Comparison of ENCODE assay signal across 20 cellular contexts in the genomic region with DNA sequence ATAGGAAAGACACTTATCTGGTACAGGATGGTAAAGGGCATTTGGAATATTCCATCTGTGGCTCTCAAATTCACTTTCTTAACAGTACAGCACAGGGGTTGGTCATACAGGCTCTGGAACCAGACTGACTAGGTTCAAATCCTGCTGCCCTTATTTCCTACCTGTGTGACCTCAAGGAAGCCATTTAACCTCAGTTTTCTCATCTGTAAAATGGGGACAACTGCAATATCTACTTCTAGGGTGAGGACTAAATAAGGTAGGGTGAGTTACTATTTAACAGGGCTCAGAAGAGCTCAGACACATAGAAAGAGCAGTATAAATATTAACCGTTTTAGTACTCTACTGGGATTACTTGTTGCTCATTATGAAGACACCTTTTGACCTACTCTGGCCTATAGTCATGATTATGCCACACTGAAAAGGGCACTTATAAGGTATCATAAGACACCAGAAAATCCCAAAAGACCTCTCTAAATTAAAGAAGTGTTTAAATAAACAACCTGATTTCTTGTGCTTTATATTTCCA. TPM values are rescaled to one million over a fixed set of nuclear protein-coding genes. Genes with fewer than 3 reads are reported as not detected.
DNase-seq lines count a peak whose midpoint lies in the region; ATAC-seq and TF ChIP-seq lines count a peak whose summit lies in the region.
"Had no signal": no experiment of that assay in that cellular context is flagged by ENCODE, and none has a peak within 500 bp of the region (broad histone marks: within the 10 kb centered on the region; RNA-seq: fewer than 3 reads in every experiment).

No MANE protein-coding gene starts in this region.

- intact Hi-C loops in natural killer cell (cut with micrococcal nuclease) (no loop called here), lower leg skin (cut with DNase I; ENCODE audit: low total_unique reads) (no loop called here)

- H4K20me1 ChIP-seq in DOHH2 (ENCODE audit: control insufficient read depth, insufficient read depth, low read depth, low read length) (peaks cover 52% of the 10 kb centered on the region), SU-DHL-6 (ENCODE audit: low read depth, low read length) (peaks cover 42% of the 10 kb centered on the region)

- H3K9me3 ChIP-seq in DOHH2 (ENCODE audit: control insufficient read depth, insufficient read depth, low read length): no peaks in the 10 kb centered on the region
- H3K9me3 ChIP-seq in SU-DHL-6 (ENCODE audit: insufficient read depth, low read length): no peaks in the 10 kb centered on the region
- H3K9me3 ChIP-seq: HAP-1, SJCRH30 had no signal

- H3K36me3 Mint-ChIP-seq in natural killer cell: no peaks in the 10 kb centered on the region

- H3F3A ChIP-seq in DOHH2 (ENCODE audit: control insufficient read depth, insufficient read depth) (peaks cover 29% of the 10 kb centered on the region), SU-DHL-6 (ENCODE audit: insufficient read depth) (peaks cover 29% of the 10 kb centered on the region)

- H3K27me3 Mint-ChIP-seq in natural killer cell (ENCODE audit: low read depth in 2 of 2): no peaks in the 10 kb centered on the region
- H3K27me3 Mint-ChIP-seq: CD4-positive, alpha-beta memory T cell had no signal

- H3K4me1 Mint-ChIP-seq in natural killer cell: peaks cover 82 to 94% of the 10 kb centered on the region in 2 donors

- H3K36me3 ChIP-seq in DOHH2 (ENCODE audit: control insufficient read depth, low read length) (peaks cover 98% of the 10 kb centered on the region), SU-DHL-6 (ENCODE audit: low read length) (peaks cover 29% of the 10 kb centered on the region)
- H3K36me3 ChIP-seq: HAP-1 had no signal

- H3K4me2 ChIP-seq in DOHH2 (ENCODE audit: low read length): peak overlapping the region; percentile 82
- H3K4me2 ChIP-seq in SU-DHL-6 (ENCODE audit: low read depth, low read length, poor library complexity, severe bottlenecking): peak overlapping the region; percentile 97

- H2AFZ ChIP-seq in SU-DHL-6 (ENCODE audit: low read depth, low read length, severe bottlenecking): no peak overlapping the region

- ATAC-seq in GM18861 (IDR thresholded peaks at IDR 0.05; ENCODE audit: unreplicated experiment): peak; percentile 19
- no peak for ATAC-seq in natural killer cell
- no peak for ATAC-seq in GM21447 (IDR thresholded peaks at IDR 0.05; ENCODE audit: unreplicated experiment)
- ATAC-seq: PC-3 had no signal

- H3K4me1 ChIP-seq in DOHH2 (ENCODE audit: control insufficient read depth, low read length): peaks cover 93% of the 10 kb centered on the region
- H3K4me1 ChIP-seq: HAP-1 had no signal

- DNase-seq in natural killer cell: no peak
- DNase-seq in lower leg skin (ENCODE audit: low spot score in 2 of 2): no peak
- DNase-seq in foreskin fibroblast: no peak
- no peak for DNase-seq in stimulated activated CD4-positive, alpha-beta T cell treated with anti-CD3 and anti-CD28 coated beads, Interleukin-1b, Interleukin-23, amount 100 ng/mL, for 48 hours
- DNase-seq: Calu3; CD4-positive, alpha-beta memory T cell; DMS79; IMR-90; NCI-H187 treated with DMSO at 0.1 percent for 48 hours; NCI-H446; NCI-H69; PC-3; SJCRH30; SW 1271 had no signal

- H3K27me3 ChIP-seq in DOHH2 (ENCODE audit: control insufficient read depth, low read length) (no peaks in the 10 kb centered on the region), SU-DHL-6 (ENCODE audit: low read length) (no peaks in the 10 kb centered on the region)
- H3K27me3 ChIP-seq: SJCRH30 had no signal

- H3K79me2 ChIP-seq in DOHH2 (ENCODE audit: control insufficient read depth, low read length): peaks cover 99% of the 10 kb centered on the region
- peaks cover 98% of the 10 kb centered on the region for H3K79me2 ChIP-seq in SU-DHL-6 (ENCODE audit: insufficient read depth, low read length)

- peak overlapping the region; percentile 95 for H3K27ac ChIP-seq in DOHH2 (ENCODE audit: low read depth, low read length)
- peak overlapping the region; percentile 21; the same call in 1 of the 2 replicates for H3K27ac ChIP-seq in SU-DHL-6 (ENCODE audit: low read depth, low read length)
- H3K27ac ChIP-seq: SJCRH30 had no signal

- WGBS in lower leg skin, 2 donors: 94 to 95% methylated on average over 1 of the region's 1 CpG

- H3K27ac Mint-ChIP-seq in natural killer cell: peak overlapping the region; percentile 75 to 85

- no peak for TF ChIP-seq POLR2A in lower leg skin (IDR thresholded peaks at IDR 0.05)

- H3K9me3 Mint-ChIP-seq in natural killer cell: no peaks in the 10 kb centered on the region

- H3K4me3 ChIP-seq in DOHH2 (ENCODE audit: low read length) (peak overlapping the region; percentile 95), SU-DHL-6 (ENCODE audit: insufficient read depth, low read length, poor library complexity, severe bottlenecking) (no peak overlapping the region), lower leg skin (ENCODE audit: low read depth, poor library complexity, severe bottlenecking) (no peak overlapping the region), foreskin fibroblast (ENCODE audit: low read depth in 1 of 2, low read length in 2 of 2) (no peak overlapping the region)
- H3K4me3 ChIP-seq: HAP-1, SJCRH30 had no signal

- H3K4me3 Mint-ChIP-seq in natural killer cell: no peak overlapping the region

- no peak overlapping the region for H3K9ac ChIP-seq in SU-DHL-6 (ENCODE audit: low read length)

- TF ChIP-seq CTCF in DOHH2 (IDR thresholded peaks at IDR 0.05; ENCODE audit: low read depth, low read length, poor library complexity, severe bottlenecking) (no peak), SU-DHL-6 (IDR thresholded peaks at IDR 0.05; ENCODE audit: insufficient read depth, low read length, poor library complexity, severe bottlenecking) (no peak), natural killer cell (IDR thresholded peaks at IDR 0.05) (no peak), lower leg skin (IDR thresholded peaks at IDR 0.05) (no peak), foreskin fibroblast (IDR thresholded peaks at IDR 0.05; ENCODE audit: low read depth, low read length) (no peak)

- H3K9me2 ChIP-seq in DOHH2 (replicated peaks; ENCODE audit: control insufficient read depth, low read length) (no peaks in the 10 kb centered on the region), SU-DHL-6 (replicated peaks; ENCODE audit: insufficient read depth, low read length) (no peaks in the 10 kb centered on the region)

RNA-seq across cellular contexts. Expression of a gene that starts 6.6 kb away (rescaled TPM):
- total RNA-seq in natural killer cell: 100 to 1,000 TPM; 112 to 135 (median 115) TPM
- total RNA-seq in lower leg skin: 10 to 100 TPM; 11.2 to 39.5 (median 25.6) TPM
- total RNA-seq: HT-29 had no signal
